ENCODE assay signal across 1 cellular context in the genomic region with DNA sequence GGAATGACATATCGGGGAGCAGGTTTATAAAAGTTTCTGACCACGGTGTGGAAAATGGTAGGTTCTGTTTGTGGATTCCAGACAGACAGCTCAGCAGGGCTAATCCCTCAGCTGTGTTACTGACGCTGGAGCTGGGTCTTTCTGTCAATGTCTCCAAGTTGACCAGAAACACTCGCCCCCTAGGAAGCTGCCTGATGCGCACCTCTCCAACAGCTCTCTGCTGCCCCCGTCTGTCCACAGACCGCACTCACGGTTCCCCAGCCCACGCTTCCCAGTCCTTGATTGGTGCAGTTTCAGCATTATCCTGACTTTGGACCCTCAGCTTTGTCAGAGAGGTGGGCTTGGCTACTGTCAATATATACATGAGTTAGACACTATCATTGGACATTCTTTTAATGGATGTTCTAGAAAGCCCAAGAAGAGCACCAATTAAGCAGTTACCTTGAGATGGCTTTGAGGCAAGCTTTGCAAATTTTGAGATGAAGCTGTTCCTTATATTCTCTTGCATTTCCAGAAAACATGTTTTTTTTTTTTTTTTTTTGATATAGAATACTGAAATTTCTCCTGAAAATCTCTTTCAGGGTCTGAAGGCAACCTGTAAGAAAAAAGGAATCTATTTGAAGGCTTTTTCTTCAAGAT.
TF ChIP-seq lines count a peak whose summit lies in the region.

No MANE protein-coding gene starts in this region.

TF ChIP-seq in H1, 55 proteins besides CTCF, POLR2A, EP300 and RAD21 (continued from another document):
- TF ChIP-seq, protein P1, sequence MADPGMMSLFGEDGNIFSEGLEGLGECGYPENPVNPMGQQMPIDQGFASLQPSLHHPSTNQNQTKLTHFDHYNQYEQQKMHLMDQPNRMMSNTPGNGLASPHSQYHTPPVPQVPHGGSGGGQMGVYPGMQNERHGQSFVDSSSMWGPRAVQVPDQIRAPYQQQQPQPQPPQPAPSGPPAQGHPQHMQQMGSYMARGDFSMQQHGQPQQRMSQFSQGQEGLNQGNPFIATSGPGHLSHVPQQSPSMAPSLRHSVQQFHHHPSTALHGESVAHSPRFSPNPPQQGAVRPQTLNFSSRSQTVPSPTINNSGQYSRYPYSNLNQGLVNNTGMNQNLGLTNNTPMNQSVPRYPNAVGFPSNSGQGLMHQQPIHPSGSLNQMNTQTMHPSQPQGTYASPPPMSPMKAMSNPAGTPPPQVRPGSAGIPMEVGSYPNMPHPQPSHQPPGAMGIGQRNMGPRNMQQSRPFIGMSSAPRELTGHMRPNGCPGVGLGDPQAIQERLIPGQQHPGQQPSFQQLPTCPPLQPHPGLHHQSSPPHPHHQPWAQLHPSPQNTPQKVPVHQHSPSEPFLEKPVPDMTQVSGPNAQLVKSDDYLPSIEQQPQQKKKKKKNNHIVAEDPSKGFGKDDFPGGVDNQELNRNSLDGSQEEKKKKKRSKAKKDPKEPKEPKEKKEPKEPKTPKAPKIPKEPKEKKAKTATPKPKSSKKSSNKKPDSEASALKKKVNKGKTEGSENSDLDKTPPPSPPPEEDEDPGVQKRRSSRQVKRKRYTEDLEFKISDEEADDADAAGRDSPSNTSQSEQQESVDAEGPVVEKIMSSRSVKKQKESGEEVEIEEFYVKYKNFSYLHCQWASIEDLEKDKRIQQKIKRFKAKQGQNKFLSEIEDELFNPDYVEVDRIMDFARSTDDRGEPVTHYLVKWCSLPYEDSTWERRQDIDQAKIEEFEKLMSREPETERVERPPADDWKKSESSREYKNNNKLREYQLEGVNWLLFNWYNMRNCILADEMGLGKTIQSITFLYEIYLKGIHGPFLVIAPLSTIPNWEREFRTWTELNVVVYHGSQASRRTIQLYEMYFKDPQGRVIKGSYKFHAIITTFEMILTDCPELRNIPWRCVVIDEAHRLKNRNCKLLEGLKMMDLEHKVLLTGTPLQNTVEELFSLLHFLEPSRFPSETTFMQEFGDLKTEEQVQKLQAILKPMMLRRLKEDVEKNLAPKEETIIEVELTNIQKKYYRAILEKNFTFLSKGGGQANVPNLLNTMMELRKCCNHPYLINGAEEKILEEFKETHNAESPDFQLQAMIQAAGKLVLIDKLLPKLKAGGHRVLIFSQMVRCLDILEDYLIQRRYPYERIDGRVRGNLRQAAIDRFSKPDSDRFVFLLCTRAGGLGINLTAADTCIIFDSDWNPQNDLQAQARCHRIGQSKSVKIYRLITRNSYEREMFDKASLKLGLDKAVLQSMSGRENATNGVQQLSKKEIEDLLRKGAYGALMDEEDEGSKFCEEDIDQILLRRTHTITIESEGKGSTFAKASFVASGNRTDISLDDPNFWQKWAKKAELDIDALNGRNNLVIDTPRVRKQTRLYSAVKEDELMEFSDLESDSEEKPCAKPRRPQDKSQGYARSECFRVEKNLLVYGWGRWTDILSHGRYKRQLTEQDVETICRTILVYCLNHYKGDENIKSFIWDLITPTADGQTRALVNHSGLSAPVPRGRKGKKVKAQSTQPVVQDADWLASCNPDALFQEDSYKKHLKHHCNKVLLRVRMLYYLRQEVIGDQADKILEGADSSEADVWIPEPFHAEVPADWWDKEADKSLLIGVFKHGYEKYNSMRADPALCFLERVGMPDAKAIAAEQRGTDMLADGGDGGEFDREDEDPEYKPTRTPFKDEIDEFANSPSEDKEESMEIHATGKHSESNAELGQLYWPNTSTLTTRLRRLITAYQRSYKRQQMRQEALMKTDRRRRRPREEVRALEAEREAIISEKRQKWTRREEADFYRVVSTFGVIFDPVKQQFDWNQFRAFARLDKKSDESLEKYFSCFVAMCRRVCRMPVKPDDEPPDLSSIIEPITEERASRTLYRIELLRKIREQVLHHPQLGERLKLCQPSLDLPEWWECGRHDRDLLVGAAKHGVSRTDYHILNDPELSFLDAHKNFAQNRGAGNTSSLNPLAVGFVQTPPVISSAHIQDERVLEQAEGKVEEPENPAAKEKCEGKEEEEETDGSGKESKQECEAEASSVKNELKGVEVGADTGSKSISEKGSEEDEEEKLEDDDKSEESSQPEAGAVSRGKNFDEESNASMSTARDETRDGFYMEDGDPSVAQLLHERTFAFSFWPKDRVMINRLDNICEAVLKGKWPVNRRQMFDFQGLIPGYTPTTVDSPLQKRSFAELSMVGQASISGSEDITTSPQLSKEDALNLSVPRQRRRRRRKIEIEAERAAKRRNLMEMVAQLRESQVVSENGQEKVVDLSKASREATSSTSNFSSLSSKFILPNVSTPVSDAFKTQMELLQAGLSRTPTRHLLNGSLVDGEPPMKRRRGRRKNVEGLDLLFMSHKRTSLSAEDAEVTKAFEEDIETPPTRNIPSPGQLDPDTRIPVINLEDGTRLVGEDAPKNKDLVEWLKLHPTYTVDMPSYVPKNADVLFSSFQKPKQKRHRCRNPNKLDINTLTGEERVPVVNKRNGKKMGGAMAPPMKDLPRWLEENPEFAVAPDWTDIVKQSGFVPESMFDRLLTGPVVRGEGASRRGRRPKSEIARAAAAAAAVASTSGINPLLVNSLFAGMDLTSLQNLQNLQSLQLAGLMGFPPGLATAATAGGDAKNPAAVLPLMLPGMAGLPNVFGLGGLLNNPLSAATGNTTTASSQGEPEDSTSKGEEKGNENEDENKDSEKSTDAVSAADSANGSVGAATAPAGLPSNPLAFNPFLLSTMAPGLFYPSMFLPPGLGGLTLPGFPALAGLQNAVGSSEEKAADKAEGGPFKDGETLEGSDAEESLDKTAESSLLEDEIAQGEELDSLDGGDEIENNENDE (IDR thresholded peaks at IDR 0.05; ENCODE audit: insufficient replicate concordance, low read length): no peak
- TF ChIP-seq KDM1A (IDR thresholded peaks at IDR 0.05; ENCODE audit: borderline replicate concordance, low read length) (no peak), SIX5 (IDR thresholded peaks at IDR 0.05; ENCODE audit: low read depth, low read length) (no peak), POU5F1 (IDR thresholded peaks at IDR 0.05; ENCODE audit: low read depth, low read length) (no peak), SIRT6 (IDR thresholded peaks at IDR 0.05; ENCODE audit: low read length) (no peak), JUND (IDR thresholded peaks at IDR 0.05; ENCODE audit: low read length) (0 out of 2 replicates have a peak, but pooled peaks have one; percentile 48), YY1 (IDR thresholded peaks at IDR 0.05; ENCODE audit: low read depth, low read length) (0 out of 2 replicates have a peak, but pooled peaks have one; percentile 11), TEAD4 (IDR thresholded peaks at IDR 0.05; ENCODE audit: low read depth, low read length) (no peak), EGR1 (IDR thresholded peaks at IDR 0.05; ENCODE audit: borderline replicate concordance, low read depth, low read length) (0 out of 2 replicates have a peak, but pooled peaks have one; percentile 30), ATF2 (IDR thresholded peaks at IDR 0.05; ENCODE audit: low read length) (no peak), TCF12 (IDR thresholded peaks at IDR 0.05; ENCODE audit: low read depth, low read length) (no peak), RFX5 (IDR thresholded peaks at IDR 0.05; ENCODE audit: borderline replicate concordance, low read depth, low read length) (no peak), SIN3A (conservative IDR thresholded peaks at IDR 0.05 in 1 of 2, IDR thresholded peaks at IDR 0.05 in 1 of 2; ENCODE audit: low read depth in 1 of 2, low read length in 2 of 2) (peak in 1 of 2 experiments; percentile 52; a peak in 1 of 4 replicates)
- TF ChIP-seq, protein P2, sequence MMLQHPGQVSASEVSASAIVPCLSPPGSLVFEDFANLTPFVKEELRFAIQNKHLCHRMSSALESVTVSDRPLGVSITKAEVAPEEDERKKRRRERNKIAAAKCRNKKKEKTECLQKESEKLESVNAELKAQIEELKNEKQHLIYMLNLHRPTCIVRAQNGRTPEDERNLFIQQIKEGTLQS (IDR thresholded peaks at IDR 0.05; ENCODE audit: insufficient read depth, low read depth, low read length): no peak
